ENCODE assay signal across 8 cellular contexts in genomic region chr2:86193901-86194567, GRCh38. TPM values are rescaled to one million over a fixed set of nuclear protein-coding genes. Genes with fewer than 3 reads are reported as not detected.
DNase-seq lines count a peak whose midpoint lies in the region; ATAC-seq, FAIRE-seq and TF ChIP-seq lines count a peak whose summit lies in the region.

No MANE protein-coding gene starts in this region.

- ATAC-seq in pancreas, result no peak
- ATAC-seq in HG02970 (IDR thresholded peaks at IDR 0.05; ENCODE audit: low FRiP score, unreplicated experiment), result no peak

- H3K4me1 Mint-ChIP-seq in endothelial cell (ENCODE audit: unreplicated experiment), result peaks cover 28% of the 10 kb centered on the region

- H3K4me3 ChIP-seq in GM06990 (replicated peaks; ENCODE audit: low read depth, low read length), result peak overlapping the region; percentile 91
- H3K4me3 ChIP-seq in pancreas, result peak overlapping the region in 3 of 4 donors; percentile 71 to 96 (median 80)

- H3K36me3 Mint-ChIP-seq in endothelial cell (ENCODE audit: low read depth, unreplicated experiment), result peaks cover 8% of the 10 kb centered on the region

- no peak overlapping the region for H3K27ac Mint-ChIP-seq in endothelial cell (ENCODE audit: unreplicated experiment)

- H3K27me3 ChIP-seq in GM06990 (replicated peaks; ENCODE audit: control insufficient read depth, insufficient read depth, low read length) (no peaks in the 10 kb centered on the region), pancreas (no peaks in the 10 kb centered on the region)

- H3K9me3 Mint-ChIP-seq in endothelial cell (ENCODE audit: unreplicated experiment), result no peaks in the 10 kb centered on the region

- H3K27me3 Mint-ChIP-seq in endothelial cell (ENCODE audit: unreplicated experiment), result peaks cover 3% of the 10 kb centered on the region

- DNase-seq in GM06990 (ENCODE audit: extremely low read depth, insufficient read length) (no peak), OCI-M1 (lab: John Stamatoyannopoulos, UW) (peak; percentile 19), endothelial cell (ENCODE audit: low spot score) (no peak), pancreas (no peak), NCI-H345 treated with DMSO at 0.1 percent for 48 hours (lab: John Stamatoyannopoulos, UW; ENCODE audit: unreplicated experiment) (no peak), frontal cortex (ENCODE audit: low spot score in 2 of 2) (no peak), NCI-H510A (lab: John Stamatoyannopoulos, UW) (no peak)

- H3K27ac ChIP-seq in pancreas, result peak overlapping the region in 3 of 4 donors; percentile 9 to 97 (median 91)

- H3K36me3 ChIP-seq in GM06990 (ENCODE audit: control insufficient read depth, insufficient read depth, low read length) (no peaks in the 10 kb centered on the region; the same call in none of the 2 replicates), pancreas (no peaks in the 10 kb centered on the region)

- H3K9me3 ChIP-seq in pancreas, result no peaks in the 10 kb centered on the region

- H3K4me3 Mint-ChIP-seq in endothelial cell (ENCODE audit: unreplicated experiment), result peak overlapping the region; percentile 95

- FAIRE-seq in pancreas (lab: Jason Lieb, UNC) (no peak), frontal cortex (lab: Jason Lieb, UNC) (no peak)

- TF ChIP-seq CTCF in GM06990 (IDR thresholded peaks at IDR 0.05; ENCODE audit: insufficient read depth, low read length, poor library complexity, severe bottlenecking) (no peak), endothelial cell (IDR thresholded peaks at IDR 0.05; ENCODE audit: unreplicated experiment) (no peak), pancreas (IDR thresholded peaks at IDR 0.05) (no peak)

- intact Hi-C loops in pancreas (cut with DNase I), result no loop called here

- H3K4me1 ChIP-seq in pancreas, result peaks cover 10 to 48% (median 34%) of the 10 kb centered on the region in 3 donors

- WGBS in pancreas, 2 donors, result 66% methylated on average over 7 of the region's 7 CpGs

RNA-seq across cellular contexts. Expression of gene IMMT, which starts 1.2 kb away (rescaled TPM):
- 107 TPM for total RNA-seq in endothelial cell (ENCODE audit: unreplicated experiment)
- total RNA-seq in pancreas, result 10 to 100 TPM; 28.7 to 44.5 (median 38.2) TPM
- polyA plus RNA-seq in pancreas, result 10 to 100 TPM; 18.1 to 39.3 TPM
- total RNA-seq in frontal cortex, result 43.6 TPM

RNA-seq across cellular contexts. Expression of gene MRPL35, which starts 5.2 kb away (rescaled TPM):
- total RNA-seq in endothelial cell (ENCODE audit: unreplicated experiment) (30.8 TPM), pancreas (10 to 100 TPM in 4 of 6 donors, 1 to 10 TPM in 2; 6.1 to 17.5 (median 13.9) TPM), frontal cortex (57.1 TPM)
- polyA plus RNA-seq in pancreas, result 10 to 100 TPM in 1 of 2 donors, 1 to 10 TPM in 1; 9.1 to 12.0 TPM
